In genomic region chr12:67014642-67015041, GRCh38 we compare ENCODE assay signal across 18 cellular contexts.
"Had no signal": no experiment of that assay in that cellular context is flagged by ENCODE, and none has a peak within 500 bp of the region (broad histone marks: within the 10 kb centered on the region; RNA-seq: fewer than 3 reads in every experiment).

No MANE protein-coding gene starts in this region.

- H3K9me3 ChIP-seq: colonic mucosa, esophagus squamous epithelium, lower lobe of right lung, prostate gland, right atrium auricular region, sigmoid colon, spleen, testis, tibial artery had no signal

- H3K4me1 ChIP-seq: colonic mucosa, lower lobe of right lung, prostate gland, right atrium auricular region, spleen, testis, tibial artery had no signal

- H3K4me3 ChIP-seq: colonic mucosa, esophagus squamous epithelium, lower lobe of right lung, prostate gland, right atrium auricular region, sigmoid colon, spleen, testis, tibial artery had no signal

- DNase-seq: colonic mucosa; effector CD8-positive, alpha-beta T cell; erythroblast; esophagus squamous epithelium; foreskin melanocyte; head of caudate nucleus; left ventricle myocardium superior; lower lobe of right lung; naive B cell; sigmoid colon; spleen; stimulated activated CD4-positive, alpha-beta T cell treated with anti-CD3 and anti-CD28 coated beads, Interleukin-4, amount 100 ng/mL, for 4 hours; stimulated activated naive CD8-positive, alpha-beta T cell treated with anti-CD3 and anti-CD28 coated beads, Interleukin-15, Interleukin-2, amounts not matched to agents 100 U/mL and 50 U/mL, for 24 hours; substantia nigra; testis; tibial artery had no signal

- H3K36me3 ChIP-seq: colonic mucosa, esophagus squamous epithelium, lower lobe of right lung, prostate gland, right atrium auricular region, sigmoid colon, spleen, tibial artery had no signal

- H3K27ac ChIP-seq: colonic mucosa, lower lobe of right lung, prostate gland, right atrium auricular region, spleen, testis, tibial artery had no signal

- H3K27me3 ChIP-seq: colonic mucosa, esophagus squamous epithelium, right atrium auricular region, sigmoid colon, spleen, testis, tibial artery had no signal
